Comparison of ENCODE assay signal across 8 cellular contexts in genomic region chr22:25447067-25447688, GRCh38.
DNase-seq lines count a peak whose midpoint lies in the region; ATAC-seq and TF ChIP-seq lines count a peak whose summit lies in the region.

No MANE protein-coding gene starts in this region.

- ATAC-seq in gastroesophageal sphincter, result no peak

- H3K4me3 ChIP-seq in osteoblast (ENCODE audit: insufficient read depth, low read length), result no peak overlapping the region
- no peak overlapping the region for H3K4me3 ChIP-seq in gastroesophageal sphincter

- H3K36me3 ChIP-seq in osteoblast (ENCODE audit: insufficient read depth, low read length) (no peaks in the 10 kb centered on the region), gastroesophageal sphincter (peaks cover 0 to 7% of the 10 kb centered on the region in 2 donors)

- WGBS in gastroesophageal sphincter (ENCODE audit: low coverage in 1 of 2), 2 donors, result 28 to 32% methylated on average over 3 to 4 of the region's 4 CpGs

- H3K9me3 ChIP-seq in osteoblast (ENCODE audit: low read depth, low read length), result no peaks in the 10 kb centered on the region
- no peaks in the 10 kb centered on the region for H3K9me3 ChIP-seq in gastroesophageal sphincter

- TF ChIP-seq CTCF in osteoblast (IDR thresholded peaks at IDR 0.05; ENCODE audit: extremely low read depth, low read depth, low read length) (no peak), gastroesophageal sphincter (IDR thresholded peaks at IDR 0.05) (no peak)

- TF ChIP-seq EP300 in gastroesophageal sphincter (IDR thresholded peaks at IDR 0.05), result no peak

- no peak overlapping the region for H3K4me2 ChIP-seq in osteoblast (ENCODE audit: insufficient read depth, low read length)

- no peak for TF ChIP-seq POLR2A in gastroesophageal sphincter (IDR thresholded peaks at IDR 0.05)

- peak overlapping the region; percentile 35 for H2AFZ ChIP-seq in osteoblast (ENCODE audit: low read length)

- DNase-seq in NCI-H510A treated with DMSO at 0.1 percent for 48 hours (lab: John Stamatoyannopoulos, UW), result peak; percentile 13
- DNase-seq in NCI-H510A (lab: John Stamatoyannopoulos, UW), result no peak
- DNase-seq in NCI-H2171 treated with DMSO at 0.1 percent for 48 hours (lab: John Stamatoyannopoulos, UW), result peak; percentile 75
- DNase-seq in cerebellum (ENCODE audit: low spot score), result peak; percentile 47
- no peak for DNase-seq in osteoblast (ENCODE audit: insufficient read length, low spot score, missing footprints)
- no peak for DNase-seq in DMS153 treated with DMSO at 0.1 percent for 48 hours (lab: John Stamatoyannopoulos, UW; ENCODE audit: unreplicated experiment)
- DNase-seq in DMS153 (lab: John Stamatoyannopoulos, UW), result no peak

- H3K27ac ChIP-seq in osteoblast (ENCODE audit: low read depth, low read length) (no peak overlapping the region), gastroesophageal sphincter (no peak overlapping the region)

- H3K27me3 ChIP-seq in osteoblast (ENCODE audit: insufficient read depth, low read length), result no peaks in the 10 kb centered on the region
- no peaks in the 10 kb centered on the region for H3K27me3 ChIP-seq in gastroesophageal sphincter

- peaks cover 26% of the 10 kb centered on the region for H3K4me1 ChIP-seq in osteoblast (ENCODE audit: insufficient read depth, low read length)
- peaks cover 0 to 34% (median 7%) of the 10 kb centered on the region in 3 donors for H3K4me1 ChIP-seq in gastroesophageal sphincter

- peaks cover 44% of the 10 kb centered on the region for H3K79me2 ChIP-seq in osteoblast (ENCODE audit: insufficient read depth, low read length)

- H4K20me1 ChIP-seq in osteoblast (ENCODE audit: insufficient read depth, low read length), result peaks cover 27% of the 10 kb centered on the region

Comparison
In these comparisons a context has a peak if more than half of its experiments do, and no peak if none do; other contexts are left out.
1. DNase-seq: peak in NCI-H510A treated with DMSO at 0.1 percent for 48 hours (single experiment), NCI-H2171 treated with DMSO at 0.1 percent for 48 hours (single experiment) and cerebellum (single experiment); none in NCI-H510A (single experiment), osteoblast (single experiment), DMS153 treated with DMSO at 0.1 percent for 48 hours (single experiment) and DMS153 (single experiment).